23 cellular contexts compared by ENCODE assay signal in the genomic region with DNA sequence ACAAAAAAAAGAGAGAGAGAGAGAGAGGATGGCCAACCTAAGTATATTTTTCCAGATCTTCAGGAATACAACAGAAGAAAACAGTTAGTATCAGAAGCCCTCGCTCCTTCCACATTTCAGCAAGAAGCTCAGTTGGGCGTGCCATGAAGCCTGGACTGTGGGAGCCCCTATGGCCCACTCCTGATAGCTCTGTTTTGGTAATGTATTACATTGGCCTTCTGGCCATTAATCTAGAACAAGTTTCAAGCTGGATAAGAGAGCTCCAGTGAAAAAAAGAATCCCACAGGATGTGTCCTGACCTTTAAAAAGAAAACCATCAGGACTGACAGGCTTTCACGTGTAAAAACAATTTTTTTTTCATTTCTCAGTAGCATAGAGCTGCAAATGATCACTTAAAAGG.
"Had no signal": no experiment of that assay in that cellular context is flagged by ENCODE, and none has a peak within 500 bp of the region (broad histone marks: within the 10 kb centered on the region; RNA-seq: fewer than 3 reads in every experiment).

No MANE protein-coding gene starts in this region.

- ATAC-seq: HepG2, Panc1, PC-3 had no signal

- H3K27me3 ChIP-seq: MG63 had no signal

- H3K9me3 ChIP-seq: MG63, SJSA1, SK-N-SH had no signal

- H3K27ac ChIP-seq: RWPE1, SJSA1 had no signal

- H3K4me3 ChIP-seq: MG63, SJSA1 had no signal

- DNase-seq: IMR-90, Karpas-422, KG1, MG63, NCI-H1092, NCI-H1436, NCI-H187, NCI-H2029, NCI-H2081 treated with DMSO at 0.1 percent for 48 hours, NCI-H2171, NCI-H226, NCI-H446, NCI-H510A, NCI-H524 treated with DMSO at 0.1 percent for 48 hours, NCI-H69, NCI-H774, PC-3, SIG-M5, SK-N-SH had no signal

- H3K36me3 ChIP-seq: MG63, SJSA1 had no signal
